ENCODE assay signal across 1 cellular context in genomic region chr7:424961-425793, GRCh38.
TF ChIP-seq lines count a peak whose summit lies in the region.

No MANE protein-coding gene starts in this region.

TF ChIP-seq in IMR-90, 13 proteins besides CTCF, POLR2A, EP300 and RAD21 (continued from another document):
- no peak for TF ChIP-seq RCOR1 (IDR thresholded peaks at IDR 0.05; ENCODE audit: insufficient replicate concordance, low read length)
- TF ChIP-seq USF2 (IDR thresholded peaks at IDR 0.05; ENCODE audit: low read depth, low read length) = no peak
- no peak for TF ChIP-seq MAZ (IDR thresholded peaks at IDR 0.05; ENCODE audit: borderline replicate concordance, low read depth, low read length)
- TF ChIP-seq MAFK (IDR thresholded peaks at IDR 0.05; ENCODE audit: low read depth, low read length) = no peak
- TF ChIP-seq BHLHE40 (IDR thresholded peaks at IDR 0.05; ENCODE audit: low read depth, low read length) = no peak
